Comparison of ENCODE assay signal across 1 cellular context in the genomic region with DNA sequence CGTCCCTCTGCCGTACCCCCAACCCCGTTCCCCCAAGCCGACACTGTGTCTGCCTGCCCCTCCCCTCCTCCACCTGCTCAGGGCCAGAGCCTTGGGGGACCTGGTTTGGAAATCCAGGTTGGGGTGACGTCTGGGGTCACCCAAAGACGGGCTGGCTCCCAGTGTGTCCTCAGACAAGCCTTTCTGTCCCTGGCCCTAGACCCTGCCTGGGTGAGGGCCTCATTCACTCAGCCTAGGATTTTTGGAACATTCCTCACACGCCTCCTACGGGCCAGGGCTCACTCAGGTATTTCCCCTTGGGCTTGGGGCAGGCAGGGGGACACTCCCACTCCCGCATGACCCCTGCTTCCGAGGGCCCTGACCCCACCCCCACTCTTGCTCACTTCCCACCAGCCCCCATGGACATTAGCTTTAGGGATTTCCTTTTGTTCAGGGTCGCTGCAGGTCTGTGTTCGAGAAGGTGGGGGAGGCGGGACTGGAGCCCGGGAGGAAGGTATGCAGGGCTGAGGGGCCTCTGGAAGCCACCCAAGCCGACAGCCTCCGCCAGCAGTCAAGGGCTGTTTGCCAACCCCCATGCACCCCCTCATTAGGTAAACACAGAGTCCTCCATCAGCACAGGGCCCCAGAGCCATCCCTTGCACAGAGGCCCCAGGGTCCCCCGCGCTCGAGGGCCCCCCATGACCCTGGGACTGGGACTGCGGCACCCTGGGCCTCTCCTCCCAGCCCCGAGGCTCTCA.
TF ChIP-seq lines count a peak whose summit lies in the region.

No MANE protein-coding gene starts in this region.

TF ChIP-seq in HepG2, 621 proteins besides CTCF, POLR2A, EP300 and RAD21 (continued from another document and continues in another):
- TF ChIP-seq ZBTB10 (CRISPR knock-in tag; IDR thresholded peaks at IDR 0.05; ENCODE audit: borderline replicate concordance) = peak; percentile 98
- TF ChIP-seq, protein P1, sequence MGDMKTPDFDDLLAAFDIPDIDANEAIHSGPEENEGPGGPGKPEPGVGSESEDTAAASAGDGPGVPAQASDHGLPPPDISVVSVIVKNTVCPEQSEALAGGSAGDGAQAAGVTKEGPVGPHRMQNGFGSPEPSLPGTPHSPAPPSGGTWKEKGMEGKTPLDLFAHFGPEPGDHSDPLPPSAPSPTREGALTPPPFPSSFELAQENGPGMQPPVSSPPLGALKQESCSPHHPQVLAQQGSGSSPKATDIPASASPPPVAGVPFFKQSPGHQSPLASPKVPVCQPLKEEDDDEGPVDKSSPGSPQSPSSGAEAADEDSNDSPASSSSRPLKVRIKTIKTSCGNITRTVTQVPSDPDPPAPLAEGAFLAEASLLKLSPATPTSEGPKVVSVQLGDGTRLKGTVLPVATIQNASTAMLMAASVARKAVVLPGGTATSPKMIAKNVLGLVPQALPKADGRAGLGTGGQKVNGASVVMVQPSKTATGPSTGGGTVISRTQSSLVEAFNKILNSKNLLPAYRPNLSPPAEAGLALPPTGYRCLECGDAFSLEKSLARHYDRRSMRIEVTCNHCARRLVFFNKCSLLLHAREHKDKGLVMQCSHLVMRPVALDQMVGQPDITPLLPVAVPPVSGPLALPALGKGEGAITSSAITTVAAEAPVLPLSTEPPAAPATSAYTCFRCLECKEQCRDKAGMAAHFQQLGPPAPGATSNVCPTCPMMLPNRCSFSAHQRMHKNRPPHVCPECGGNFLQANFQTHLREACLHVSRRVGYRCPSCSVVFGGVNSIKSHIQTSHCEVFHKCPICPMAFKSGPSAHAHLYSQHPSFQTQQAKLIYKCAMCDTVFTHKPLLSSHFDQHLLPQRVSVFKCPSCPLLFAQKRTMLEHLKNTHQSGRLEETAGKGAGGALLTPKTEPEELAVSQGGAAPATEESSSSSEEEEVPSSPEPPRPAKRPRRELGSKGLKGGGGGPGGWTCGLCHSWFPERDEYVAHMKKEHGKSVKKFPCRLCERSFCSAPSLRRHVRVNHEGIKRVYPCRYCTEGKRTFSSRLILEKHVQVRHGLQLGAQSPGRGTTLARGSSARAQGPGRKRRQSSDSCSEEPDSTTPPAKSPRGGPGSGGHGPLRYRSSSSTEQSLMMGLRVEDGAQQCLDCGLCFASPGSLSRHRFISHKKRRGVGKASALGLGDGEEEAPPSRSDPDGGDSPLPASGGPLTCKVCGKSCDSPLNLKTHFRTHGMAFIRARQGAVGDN (CRISPR knock-in tag; IDR thresholded peaks at IDR 0.05) = peak; percentile 56
- 0 out of 2 replicates have a peak, but pooled peaks have one; percentile 51 for TF ChIP-seq ZNF451 (CRISPR knock-in tag; IDR thresholded peaks at IDR 0.05)
- TF ChIP-seq ZSCAN22 (CRISPR knock-in tag; IDR thresholded peaks at IDR 0.05) = peak; percentile 70; the same call in 1 of the 2 replicates
- TF ChIP-seq ZBTB7B (CRISPR knock-in tag; IDR thresholded peaks at IDR 0.05) = peak; percentile 85
- TF ChIP-seq RELA (CRISPR knock-in tag; IDR thresholded peaks at IDR 0.05) = no peak
- no peak for TF ChIP-seq STAT5B (CRISPR knock-in tag; IDR thresholded peaks at IDR 0.05)
- TF ChIP-seq PHF21A (CRISPR knock-in tag; IDR thresholded peaks at IDR 0.05) = peak; percentile 48; the same call in 1 of the 2 replicates
- peak; percentile 95 for TF ChIP-seq PATZ1 (CRISPR knock-in tag; IDR thresholded peaks at IDR 0.05)
- TF ChIP-seq KLF15 (CRISPR knock-in tag; IDR thresholded peaks at IDR 0.05; ENCODE audit: borderline replicate concordance) = no peak
- TF ChIP-seq FOXA3 (CRISPR knock-in tag; IDR thresholded peaks at IDR 0.05) = peak; percentile 69
- peak; percentile 55; the same call in 1 of the 2 replicates for TF ChIP-seq HNF1A (IDR thresholded peaks at IDR 0.05; ENCODE audit: low read depth)
- TF ChIP-seq HNF1A (CRISPR knock-in tag; IDR thresholded peaks at IDR 0.05; ENCODE audit: borderline replicate concordance) = peak; percentile 51; the same call in 1 of the 2 replicates
- TF ChIP-seq ZMYM3 (CRISPR knock-in tag; IDR thresholded peaks at IDR 0.05) = peak; percentile 9; the same call in 1 of the 2 replicates
- TF ChIP-seq, protein P2, sequence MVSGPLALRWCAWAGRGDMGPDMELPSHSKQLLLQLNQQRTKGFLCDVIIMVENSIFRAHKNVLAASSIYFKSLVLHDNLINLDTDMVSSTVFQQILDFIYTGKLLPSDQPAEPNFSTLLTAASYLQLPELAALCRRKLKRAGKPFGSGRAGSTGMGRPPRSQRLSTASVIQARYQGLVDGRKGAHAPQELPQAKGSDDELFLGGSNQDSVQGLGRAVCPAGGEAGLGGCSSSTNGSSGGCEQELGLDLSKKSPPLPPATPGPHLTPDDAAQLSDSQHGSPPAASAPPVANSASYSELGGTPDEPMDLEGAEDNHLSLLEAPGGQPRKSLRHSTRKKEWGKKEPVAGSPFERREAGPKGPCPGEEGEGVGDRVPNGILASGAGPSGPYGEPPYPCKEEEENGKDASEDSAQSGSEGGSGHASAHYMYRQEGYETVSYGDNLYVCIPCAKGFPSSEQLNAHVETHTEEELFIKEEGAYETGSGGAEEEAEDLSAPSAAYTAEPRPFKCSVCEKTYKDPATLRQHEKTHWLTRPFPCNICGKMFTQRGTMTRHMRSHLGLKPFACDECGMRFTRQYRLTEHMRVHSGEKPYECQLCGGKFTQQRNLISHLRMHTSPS (CRISPR knock-in tag; IDR thresholded peaks at IDR 0.05; ENCODE audit: low read depth) = peak; percentile 46; the same call in 1 of the 2 replicates
- peak; percentile 43; the same call in 1 of the 2 replicates for TF ChIP-seq NFIC (IDR thresholded peaks at IDR 0.05; ENCODE audit: low read length)
- 0 out of 2 replicates have a peak, but pooled peaks have one; percentile 22 for TF ChIP-seq HDAC2 (CRISPR knock-in tag; IDR thresholded peaks at IDR 0.05)
- TF ChIP-seq, protein P3, sequence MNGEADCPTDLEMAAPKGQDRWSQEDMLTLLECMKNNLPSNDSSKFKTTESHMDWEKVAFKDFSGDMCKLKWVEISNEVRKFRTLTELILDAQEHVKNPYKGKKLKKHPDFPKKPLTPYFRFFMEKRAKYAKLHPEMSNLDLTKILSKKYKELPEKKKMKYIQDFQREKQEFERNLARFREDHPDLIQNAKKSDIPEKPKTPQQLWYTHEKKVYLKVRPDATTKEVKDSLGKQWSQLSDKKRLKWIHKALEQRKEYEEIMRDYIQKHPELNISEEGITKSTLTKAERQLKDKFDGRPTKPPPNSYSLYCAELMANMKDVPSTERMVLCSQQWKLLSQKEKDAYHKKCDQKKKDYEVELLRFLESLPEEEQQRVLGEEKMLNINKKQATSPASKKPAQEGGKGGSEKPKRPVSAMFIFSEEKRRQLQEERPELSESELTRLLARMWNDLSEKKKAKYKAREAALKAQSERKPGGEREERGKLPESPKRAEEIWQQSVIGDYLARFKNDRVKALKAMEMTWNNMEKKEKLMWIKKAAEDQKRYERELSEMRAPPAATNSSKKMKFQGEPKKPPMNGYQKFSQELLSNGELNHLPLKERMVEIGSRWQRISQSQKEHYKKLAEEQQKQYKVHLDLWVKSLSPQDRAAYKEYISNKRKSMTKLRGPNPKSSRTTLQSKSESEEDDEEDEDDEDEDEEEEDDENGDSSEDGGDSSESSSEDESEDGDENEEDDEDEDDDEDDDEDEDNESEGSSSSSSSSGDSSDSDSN (CRISPR knock-in tag; IDR thresholded peaks at IDR 0.05) = peak; percentile 44
- no peak for TF ChIP-seq ZNF549 (CRISPR knock-in tag; IDR thresholded peaks at IDR 0.05)
- TF ChIP-seq JARID2 (CRISPR knock-in tag; IDR thresholded peaks at IDR 0.05; ENCODE audit: insufficient replicate concordance) = no peak
- TF ChIP-seq RXRA (CRISPR knock-in tag; IDR thresholded peaks at IDR 0.05) = 0 out of 2 replicates have a peak, but pooled peaks have one; percentile 47
- TF ChIP-seq CEBPG (CRISPR knock-in tag; IDR thresholded peaks at IDR 0.05) = no peak
- TF ChIP-seq NR2F6 (IDR thresholded peaks at IDR 0.05) = peak; percentile 60; the same call in 1 of the 2 replicates
- TF ChIP-seq NR2F6 (CRISPR knock-in tag; IDR thresholded peaks at IDR 0.05) = no peak
- TF ChIP-seq GATAD2A (CRISPR knock-in tag; IDR thresholded peaks at IDR 0.05) = peak; percentile 65
- TF ChIP-seq, protein P4, sequence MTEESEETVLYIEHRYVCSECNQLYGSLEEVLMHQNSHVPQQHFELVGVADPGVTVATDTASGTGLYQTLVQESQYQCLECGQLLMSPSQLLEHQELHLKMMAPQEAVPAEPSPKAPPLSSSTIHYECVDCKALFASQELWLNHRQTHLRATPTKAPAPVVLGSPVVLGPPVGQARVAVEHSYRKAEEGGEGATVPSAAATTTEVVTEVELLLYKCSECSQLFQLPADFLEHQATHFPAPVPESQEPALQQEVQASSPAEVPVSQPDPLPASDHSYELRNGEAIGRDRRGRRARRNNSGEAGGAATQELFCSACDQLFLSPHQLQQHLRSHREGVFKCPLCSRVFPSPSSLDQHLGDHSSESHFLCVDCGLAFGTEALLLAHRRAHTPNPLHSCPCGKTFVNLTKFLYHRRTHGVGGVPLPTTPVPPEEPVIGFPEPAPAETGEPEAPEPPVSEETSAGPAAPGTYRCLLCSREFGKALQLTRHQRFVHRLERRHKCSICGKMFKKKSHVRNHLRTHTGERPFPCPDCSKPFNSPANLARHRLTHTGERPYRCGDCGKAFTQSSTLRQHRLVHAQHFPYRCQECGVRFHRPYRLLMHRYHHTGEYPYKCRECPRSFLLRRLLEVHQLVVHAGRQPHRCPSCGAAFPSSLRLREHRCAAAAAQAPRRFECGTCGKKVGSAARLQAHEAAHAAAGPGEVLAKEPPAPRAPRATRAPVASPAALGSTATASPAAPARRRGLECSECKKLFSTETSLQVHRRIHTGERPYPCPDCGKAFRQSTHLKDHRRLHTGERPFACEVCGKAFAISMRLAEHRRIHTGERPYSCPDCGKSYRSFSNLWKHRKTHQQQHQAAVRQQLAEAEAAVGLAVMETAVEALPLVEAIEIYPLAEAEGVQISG (CRISPR knock-in tag; IDR thresholded peaks at IDR 0.05) = peak; percentile 42; the same call in 1 of the 2 replicates
